Comparison of ENCODE assay signal across 10 cellular contexts in the genomic region with DNA sequence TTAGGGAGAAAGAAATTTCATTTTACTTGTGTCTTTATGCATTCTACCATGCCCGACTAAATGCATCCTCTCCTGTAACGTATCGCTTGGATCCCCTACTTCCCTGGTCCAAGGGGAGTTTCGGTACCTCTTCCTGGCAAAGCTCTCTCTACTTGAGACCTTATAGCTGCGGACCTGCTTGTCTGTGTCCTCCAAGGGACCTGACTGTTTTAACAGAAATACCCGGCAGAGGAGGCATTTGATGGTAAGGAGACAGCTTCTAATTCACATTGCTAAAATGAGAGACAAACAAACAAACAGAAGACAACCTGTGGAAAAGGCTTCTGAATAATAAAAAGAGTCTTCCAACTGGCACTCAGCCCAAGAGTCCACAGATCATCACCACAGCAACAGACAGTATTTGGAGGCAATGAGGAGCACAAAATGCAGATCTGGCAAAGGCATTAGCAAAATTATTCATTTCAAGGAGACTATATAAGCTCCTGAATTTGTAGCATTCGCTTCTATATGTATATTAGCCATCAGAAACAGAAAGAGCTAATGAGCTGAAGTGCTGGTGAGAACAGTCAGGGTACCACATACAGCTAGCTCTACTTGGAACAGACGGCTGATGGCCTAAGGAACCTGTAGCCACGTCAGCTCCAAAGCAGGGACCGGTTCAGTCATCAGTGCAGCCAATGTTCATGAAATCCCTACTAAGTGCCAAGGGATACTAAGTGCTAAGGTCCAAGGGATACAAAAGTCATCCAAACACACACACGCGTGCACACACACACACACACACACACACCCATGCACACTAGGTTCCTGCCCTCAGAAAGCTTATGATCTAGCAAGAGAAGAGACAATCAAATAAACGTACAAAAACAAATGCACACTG. TPM values are rescaled to one million over a fixed set of nuclear protein-coding genes. Genes with fewer than 3 reads are reported as not detected.
DNase-seq lines count a peak whose midpoint lies in the region; ATAC-seq and TF ChIP-seq lines count a peak whose summit lies in the region.
"Had no signal": no experiment of that assay in that cellular context is flagged by ENCODE, and none has a peak within 500 bp of the region (broad histone marks: within the 10 kb centered on the region; RNA-seq: fewer than 3 reads in every experiment).

No MANE protein-coding gene starts in this region.

- no peak overlapping the region for H3K4me3 ChIP-seq in Peyer's patch

- H3K36me3 ChIP-seq in Peyer's patch = no peaks in the 10 kb centered on the region

- TF ChIP-seq CTCF in Peyer's patch (IDR thresholded peaks at IDR 0.05) = no peak

- ATAC-seq in left lobe of liver = peak; percentile 95
- no peak for ATAC-seq in GM18909 (IDR thresholded peaks at IDR 0.05; ENCODE audit: poor library complexity, unreplicated experiment)
- ATAC-seq in GM21423 (IDR thresholded peaks at IDR 0.05; ENCODE audit: unreplicated experiment) = no peak

- no peak for TF ChIP-seq POLR2A in Peyer's patch (IDR thresholded peaks at IDR 0.05)

- H3K27me3 ChIP-seq in Peyer's patch = no peaks in the 10 kb centered on the region

- peak overlapping the region in 3 of 4 donors; percentile 7 to 43 (median 25) for H3K27ac ChIP-seq in Peyer's patch
- peak overlapping the region; percentile 62 for H3K27ac ChIP-seq in cingulate gyrus (ENCODE audit: low read depth, low read length)
- peak overlapping the region; percentile 80 for H3K27ac ChIP-seq in temporal lobe (ENCODE audit: low read depth, low read length)

- no peak for DNase-seq in Peyer's patch
- peak; percentile 74 for DNase-seq in left lobe of liver (ENCODE audit: low spot score)
- no peak for DNase-seq in NCI-H1694 treated with DMSO at 0.1 percent for 48 hours (lab: John Stamatoyannopoulos, UW)
- no peak for DNase-seq in HCEC 1CT
- DNase-seq: amniotic stem cell, foreskin melanocyte had no signal

- H3K9me3 ChIP-seq in Peyer's patch = no peaks in the 10 kb centered on the region

- peaks cover 0 to 25% (median 0%) of the 10 kb centered on the region in 4 donors for H3K4me1 ChIP-seq in Peyer's patch

RNA-seq across cellular contexts. Expression of gene MAP3K5, which starts 53.9 kb away (rescaled TPM):
- total RNA-seq in Peyer's patch = 10 to 100 TPM; 14.2 to 46.2 (median 23.2) TPM
- total RNA-seq in left lobe of liver = 6.3 TPM
- total RNA-seq in temporal lobe = 12.0 TPM

Comparison
In these comparisons a context has a peak if more than half of its experiments do, and no peak if none do; other contexts are left out.
1. H3K27ac ChIP-seq: peak in every context shown above with its lines; median percentile 80 in temporal lobe; 62 in cingulate gyrus; 25 in Peyer's patch.